Comparison of ENCODE assay signal across 20 cellular contexts in the genomic region with DNA sequence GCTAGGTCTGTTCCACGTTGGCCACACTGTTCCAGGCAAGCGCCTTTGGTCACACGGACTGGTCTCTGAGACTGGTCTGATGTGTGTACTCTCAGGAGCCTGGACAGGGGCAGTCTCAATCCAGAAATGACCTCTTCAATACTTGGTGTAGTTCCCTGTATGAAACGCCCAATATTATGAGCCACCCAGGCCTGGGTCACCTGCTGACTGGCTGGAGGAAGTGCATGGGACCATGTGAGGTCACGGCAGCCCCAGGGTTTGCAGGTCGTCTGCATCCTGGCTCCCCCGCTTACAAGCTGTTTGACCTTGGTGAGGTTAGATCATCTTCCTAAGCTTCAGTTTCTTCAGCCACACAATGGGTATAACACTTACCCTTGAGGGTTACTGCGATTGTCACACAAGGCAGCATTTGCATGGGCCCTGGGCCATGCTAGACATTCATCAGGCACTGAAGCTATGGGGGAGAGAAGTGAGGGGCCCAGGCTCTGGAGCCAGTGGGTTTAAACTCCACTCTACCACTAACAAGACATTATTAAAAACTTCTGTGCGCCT. TPM values are rescaled to one million over a fixed set of nuclear protein-coding genes. Genes with fewer than 3 reads are reported as not detected.
A peak's percentile ranks its signal among the peaks of the same experiment; 100 is the strongest.
DNase-seq lines count a peak whose midpoint lies in the region; ATAC-seq, FAIRE-seq and TF ChIP-seq lines count a peak whose summit lies in the region.
"Had no signal": no experiment of that assay in that cellular context is flagged by ENCODE, and none has a peak within 500 bp of the region (broad histone marks: within the 10 kb centered on the region; RNA-seq: fewer than 3 reads in every experiment).

No MANE protein-coding gene starts in this region.

- H3K9me3 ChIP-seq in OCI-LY7 (ENCODE audit: low read length) (no peaks in the 10 kb centered on the region), HepG2 (ENCODE audit: low read length) (no peaks in the 10 kb centered on the region), esophagus squamous epithelium (no peaks in the 10 kb centered on the region)
- H3K9me3 ChIP-seq: SJSA1 had no signal

- intact Hi-C loops in OCI-LY7 (cut with micrococcal nuclease; ENCODE audit: unreplicated experiment) (no loop called here), HepG2 (cut with micrococcal nuclease; ENCODE audit: unreplicated experiment) (loop anchor here (5.0 kb wide), 1 partner anchor 550 kb away; no protein-coding TSS in a partner anchor), esophagus squamous epithelium (cut with DNase I) (no loop called here)

- ATAC-seq in HepG2 (peak; percentile 30), GM21390 (IDR thresholded peaks at IDR 0.05; ENCODE audit: unreplicated experiment) (no peak)
- ATAC-seq: GM12878 had no signal

- H3K27me3 ChIP-seq in HepG2 (ENCODE audit: control insufficient read depth in 1 of 2, insufficient read depth in 2 of 2, low read length in 2 of 2) (no peaks in the 10 kb centered on the region), esophagus squamous epithelium (no peaks in the 10 kb centered on the region)
- H3K27me3 ChIP-seq: SJSA1 had no signal

- WGBS in HepG2 (ENCODE audit: low lambda C conversion rate): 68% methylated on average over 2 of the region's 9 CpGs
- 89 to 91% methylated on average over 6 to 8 of the region's 9 CpGs for WGBS in esophagus squamous epithelium, 2 donors

- no peak overlapping the region for H3K4me3 Mint-ChIP-seq in type B pancreatic cell
- H3K4me3 Mint-ChIP-seq: CD14-positive monocyte; T-helper 1 cell treated with Interleukin-12 subunit alpha and Interleukin-12 subunit beta and Interleukin-4 antibody, amounts not matched to agents 30 μg/mL and 1 μg/mL, for 36 hours had no signal

- TF ChIP-seq CTCF in GM12872 (IDR thresholded peaks at IDR 0.05; ENCODE audit: insufficient read depth, low read depth, low read length) (peak; percentile 33; the same call in 1 of the 3 replicates), OCI-LY7 (conservative IDR thresholded peaks at IDR 0.05; ENCODE audit: low read length) (0 out of 2 replicates have a peak, but pooled peaks have one; percentile 26), HepG2 (CRISPR knock-in tag; IDR thresholded peaks at IDR 0.05) (no peak; the same call in 1 of the 2 replicates), type B pancreatic cell (conservative IDR thresholded peaks at IDR 0.05) (no peak), esophagus squamous epithelium (IDR thresholded peaks at IDR 0.05) (no peak)

- H4K20me1 ChIP-seq in OCI-LY7 (ENCODE audit: insufficient read depth, low read length) (no peaks in the 10 kb centered on the region), HepG2 (ENCODE audit: insufficient read depth, low read length) (no peaks in the 10 kb centered on the region)

- POLR2A ChIA-PET in OCI-LY7 (lab: Charles Lee): no interaction called here
- POLR2A ChIA-PET in HepG2 (lab: Yijun Ruan, JAX): interaction anchor here (2.6 to 3.0 kb wide), 2 partner anchors 13 to 49 kb away, joined by 16 to 20 read pairs; a partner anchor contains a TSS

- H3K4me2 ChIP-seq in OCI-LY7 (ENCODE audit: low read length) (peak overlapping the region; percentile 6; the same call in 1 of the 2 replicates), HepG2 (ENCODE audit: low read depth, low read length) (peak overlapping the region; percentile 82)

- H3K9me2 ChIP-seq in OCI-LY7 (ENCODE audit: insufficient read depth, low read length): no peaks in the 10 kb centered on the region

- no peaks in the 10 kb centered on the region for H3K36me3 Mint-ChIP-seq in type B pancreatic cell
- H3K36me3 Mint-ChIP-seq: CD14-positive monocyte had no signal

- peaks cover 93% of the 10 kb centered on the region for H3K4me1 ChIP-seq in OCI-LY7 (ENCODE audit: insufficient read depth, low read length, poor library complexity, severe bottlenecking)
- peaks cover 69% of the 10 kb centered on the region for H3K4me1 ChIP-seq in HepG2 (ENCODE audit: insufficient read depth, low read length)
- H3K4me1 ChIP-seq in esophagus squamous epithelium: peaks cover 14 to 44% (median 18%) of the 10 kb centered on the region in 3 donors

- FAIRE-seq in HepG2 (lab: Jason Lieb, UNC): no peak
- FAIRE-seq: GM12878, HTR-8/SVneo had no signal

- TF ChIP-seq RAD21 in HepG2 (CRISPR knock-in tag; IDR thresholded peaks at IDR 0.05): no peak

- TF ChIP-seq EP300 in HepG2 (IDR thresholded peaks at IDR 0.05; ENCODE audit: low read depth in 2 of 2, low read length in 2 of 2): no peak
- no peak for TF ChIP-seq EP300 in HepG2 (CRISPR knock-in tag; IDR thresholded peaks at IDR 0.05; ENCODE audit: borderline replicate concordance)

- H3K27ac ChIP-seq in OCI-LY7 (ENCODE audit: low read depth, low read length, poor library complexity, severe bottlenecking) (peak overlapping the region; percentile 30), HepG2 (ENCODE audit: extremely low read length, insufficient read depth, low read length) (peak overlapping the region; percentile 43), esophagus squamous epithelium (no peak overlapping the region)
- H3K27ac ChIP-seq: SJSA1 had no signal

- no peaks in the 10 kb centered on the region for H3K9me3 Mint-ChIP-seq in type B pancreatic cell
- H3K9me3 Mint-ChIP-seq: T-helper 1 cell treated with Interleukin-12 subunit alpha and Interleukin-12 subunit beta and Interleukin-4 antibody, amounts not matched to agents 30 μg/mL and 1 μg/mL, for 36 hours had no signal

- CTCF ChIA-PET in OCI-LY7 (lab: Charles Lee; ENCODE audit: unreplicated experiment) (no interaction called here), HepG2 (lab: Yijun Ruan, JAX; ENCODE audit: low intra/inter-chr PET ratio, low total read pairs) (no interaction called here)

- peaks cover 16% of the 10 kb centered on the region for H3K4me1 Mint-ChIP-seq in type B pancreatic cell (ENCODE audit: unreplicated experiment)

- H3K27me3 Mint-ChIP-seq in type B pancreatic cell: no peaks in the 10 kb centered on the region

- H3K79me2 ChIP-seq in OCI-LY7 (ENCODE audit: insufficient read depth, low read depth, low read length) (no peaks in the 10 kb centered on the region; the same call in 1 of the 2 replicates), HepG2 (ENCODE audit: insufficient read depth, low read length) (no peaks in the 10 kb centered on the region)

- H3K9ac ChIP-seq in HepG2 (ENCODE audit: insufficient read depth, low read depth, low read length): no peak overlapping the region

- H2AFZ ChIP-seq in OCI-LY7 (ENCODE audit: low read length) (peak overlapping the region; percentile 68), HepG2 (ENCODE audit: low read length) (no peak overlapping the region)

- no peaks in the 10 kb centered on the region for H3K36me3 ChIP-seq in OCI-LY7 (ENCODE audit: insufficient read depth, low read length)
- H3K36me3 ChIP-seq in HepG2 (replicated peaks in 1 of 2; ENCODE audit: control insufficient read depth in 1 of 2, insufficient read depth in 2 of 2, low read length in 2 of 2): no peaks in the 10 kb centered on the region
- H3K36me3 ChIP-seq in esophagus squamous epithelium: no peaks in the 10 kb centered on the region
- H3K36me3 ChIP-seq: SJSA1 had no signal

- peak; percentile 53 for DNase-seq in OCI-LY7 (ENCODE audit: low spot score)
- DNase-seq in HepG2 (ENCODE audit: low spot score): peak; percentile 18
- DNase-seq in type B pancreatic cell (ENCODE audit: extremely low spot score, unreplicated experiment): no peak
- no peak for DNase-seq in NCI-H2029 (lab: John Stamatoyannopoulos, UW)
- no peak for DNase-seq in esophagus squamous epithelium (lab: John Stamatoyannopoulos, UW)
- DNase-seq: AML-193, DMS79 treated with DMSO at 0.1 percent for 48 hours, H7, MV-4-11, NCI-H1417, NCI-H1930, NCI-H2171, NCI-H526 had no signal

- peak overlapping the region; percentile 48 for H3K27ac Mint-ChIP-seq in type B pancreatic cell
- H3K27ac Mint-ChIP-seq: T-helper 1 cell treated with Interleukin-12 subunit alpha and Interleukin-12 subunit beta and Interleukin-4 antibody, amounts not matched to agents 30 μg/mL and 1 μg/mL, for 36 hours had no signal

- BruUV-seq in OCI-LY7 (replicated peaks; lab: Mats Ljungman, UMichigan) (no TSS peak), HepG2 (replicated peaks; lab: Mats Ljungman, UMichigan) (no TSS peak)

- H3K4me3 ChIP-seq in OCI-LY7 (ENCODE audit: low read depth, low read length, poor library complexity, severe bottlenecking): no peak overlapping the region
- H3K4me3 ChIP-seq in HepG2 (replicated peaks in 1 of 3; ENCODE audit: insufficient read depth in 1 of 3, low read depth in 2 of 3, low read length in 3 of 3): peak overlapping the region in 1 of 3 experiments; percentile 56; a peak in 1 of 6 replicates
- H3K4me3 ChIP-seq in esophagus squamous epithelium: no peak overlapping the region
- H3K4me3 ChIP-seq: GM12878, SJSA1 had no signal

- in situ Hi-C loops in HepG2 (cut with HindIII; ENCODE audit: extremely low pct_ligation_motif_present, low pct_unique_long_range_greater_than_20kb): no loop called here

- TF ChIP-seq POLR2A in HepG2 (IDR thresholded peaks at IDR 0.05; ENCODE audit: insufficient read depth in 1 of 2, low read depth in 2 of 2, low read length in 2 of 2): no peak
- TF ChIP-seq POLR2A in esophagus squamous epithelium (IDR thresholded peaks at IDR 0.05): no peak

RNA-seq across cellular contexts. Expression of a gene that starts 5.2 kb away (rescaled TPM):
- 135 and 148 TPM in 2 replicates for total RNA-seq in OCI-LY7 (2014; rRNA removed; shearing (Covaris generic))
- 105 and 106 TPM in 2 replicates for total RNA-seq in OCI-LY7 (2022)
- total RNA-seq in HepG2 (2016; rRNA removed; fragmentation: Illumina TruSeq; extraction: Trizol): 115 and 127 TPM in 2 replicates
- total RNA-seq in HepG2 (2016; cell fraction: cytosol; rRNA removed; fragmentation: Illumina TruSeq; extraction: Trizol; ENCODE audit: low read depth): 58.9 and 75.1 TPM in 2 replicates
- 119 and 128 TPM in 2 replicates for total RNA-seq in HepG2 (2016; cell fraction: insoluble cytoplasmic fraction; rRNA removed; fragmentation: Illumina TruSeq; extraction: Trizol)
- total RNA-seq in HepG2 (2016; cell fraction: membrane; rRNA removed; fragmentation: Illumina TruSeq; extraction: Trizol): 66.5 and 84.7 TPM in 2 replicates
- 73.9 and 76.5 TPM in 2 replicates for total RNA-seq in HepG2 (2016; cell fraction: nucleus; rRNA removed; fragmentation: Illumina TruSeq; extraction: Trizol)
- 113 and 127 TPM in 2 replicates for polyA plus RNA-seq in HepG2 (2011; rRNA removed)
- polyA plus RNA-seq in HepG2 (2011; cell fraction: cytosol; rRNA removed): 126 and 161 TPM in 2 replicates
- polyA plus RNA-seq in HepG2 (2011; cell fraction: nucleus; rRNA removed): 121 and 122 TPM in 2 replicates
- polyA plus RNA-seq in HepG2 (2012): 66.2 and 76.0 TPM in 2 replicates
- polyA plus RNA-seq in HepG2 (2016; cell fraction: cytosol; fragmentation: Illumina TruSeq; extraction: Trizol; ENCODE audit: low read depth): 48.7 and 72.2 TPM in 2 replicates
- polyA plus RNA-seq in HepG2 (2016; cell fraction: insoluble cytoplasmic fraction; fragmentation: Illumina TruSeq; extraction: Trizol; ENCODE audit: low read depth): 135 and 143 TPM in 2 replicates
- 58.4 and 72.9 TPM in 2 replicates for polyA plus RNA-seq in HepG2 (2016; cell fraction: membrane; fragmentation: Illumina TruSeq; extraction: Trizol; ENCODE audit: low read depth)
- polyA plus RNA-seq in HepG2 (2016; cell fraction: nucleus; fragmentation: Illumina TruSeq; extraction: Trizol; ENCODE audit: insufficient read depth, low read depth): 111 and 117 TPM in 2 replicates
- 126 and 157 TPM in 2 replicates for polyA minus RNA-seq in HepG2 (2011; rRNA and poly(A)+ RNA removed; ENCODE audit: low replicate concordance)
- 42.8 and 47.7 TPM in 2 replicates for polyA minus RNA-seq in HepG2 (2011; cell fraction: cytosol; rRNA and poly(A)+ RNA removed)
- polyA minus RNA-seq in HepG2 (2011; cell fraction: nucleus; rRNA and poly(A)+ RNA removed): 54.1 and 61.8 TPM in 2 replicates
- total RNA-seq in type B pancreatic cell (ENCODE audit: low replicate concordance): 81.6 and 109 TPM in 2 replicates
- 100 to 1,000 TPM in 2 of 4 donors, 10 to 100 TPM in 2; 74.5 to 117 (median 93.8) TPM for total RNA-seq in esophagus squamous epithelium

RNA-seq across cellular contexts. Expression of a gene that starts 47.9 kb away (rescaled TPM):
- 27.9 and 31.9 TPM in 2 replicates for total RNA-seq in OCI-LY7 (2014; rRNA removed; shearing (Covaris generic))
- total RNA-seq in OCI-LY7 (2022): 20.2 and 23.9 TPM in 2 replicates
- total RNA-seq in HepG2 (2016; rRNA removed; fragmentation: Illumina TruSeq; extraction: Trizol): 12.5 and 15.2 TPM in 2 replicates
- total RNA-seq in HepG2 (2016; cell fraction: cytosol; rRNA removed; fragmentation: Illumina TruSeq; extraction: Trizol; ENCODE audit: low read depth): 0.81 and 0.88 TPM in 2 replicates
- total RNA-seq in HepG2 (2016; cell fraction: insoluble cytoplasmic fraction; rRNA removed; fragmentation: Illumina TruSeq; extraction: Trizol): 12.4 and 14.4 TPM in 2 replicates
- total RNA-seq in HepG2 (2016; cell fraction: membrane; rRNA removed; fragmentation: Illumina TruSeq; extraction: Trizol): 5.8 and 6.1 TPM in 2 replicates
- 11.2 and 13.3 TPM in 2 replicates for total RNA-seq in HepG2 (2016; cell fraction: nucleus; rRNA removed; fragmentation: Illumina TruSeq; extraction: Trizol)
- 19.7 and 20.5 TPM in 2 replicates for polyA plus RNA-seq in HepG2 (2011; rRNA removed)
- polyA plus RNA-seq in HepG2 (2011; cell fraction: cytosol; rRNA removed): 14.8 and 16.3 TPM in 2 replicates
- 25.4 and 27.5 TPM in 2 replicates for polyA plus RNA-seq in HepG2 (2011; cell fraction: nucleus; rRNA removed)
- polyA plus RNA-seq in HepG2 (2012): 10.3 and 11.9 TPM in 2 replicates
- 0.35 and 0.64 TPM in 2 replicates for polyA plus RNA-seq in HepG2 (2016; cell fraction: cytosol; fragmentation: Illumina TruSeq; extraction: Trizol; ENCODE audit: low read depth)
- polyA plus RNA-seq in HepG2 (2016; cell fraction: insoluble cytoplasmic fraction; fragmentation: Illumina TruSeq; extraction: Trizol; ENCODE audit: low read depth): 11.5 and 11.7 TPM in 2 replicates
- 3.5 and 4.3 TPM in 2 replicates for polyA plus RNA-seq in HepG2 (2016; cell fraction: membrane; fragmentation: Illumina TruSeq; extraction: Trizol; ENCODE audit: low read depth)
- polyA plus RNA-seq in HepG2 (2016; cell fraction: nucleus; fragmentation: Illumina TruSeq; extraction: Trizol; ENCODE audit: insufficient read depth, low read depth): 16.5 and 19.6 TPM in 2 replicates
- polyA minus RNA-seq in HepG2 (2011; rRNA and poly(A)+ RNA removed; ENCODE audit: low replicate concordance): 29.3 and 36.6 TPM in 2 replicates
- polyA minus RNA-seq in HepG2 (2011; cell fraction: cytosol; rRNA and poly(A)+ RNA removed): 11.4 and 13.4 TPM in 2 replicates
- 23.9 and 25.2 TPM in 2 replicates for polyA minus RNA-seq in HepG2 (2011; cell fraction: nucleus; rRNA and poly(A)+ RNA removed)
- total RNA-seq in type B pancreatic cell (ENCODE audit: low replicate concordance): 22.6 and 25.9 TPM in 2 replicates
- 10 to 100 TPM; 15.0 to 23.3 (median 20.5) TPM for total RNA-seq in esophagus squamous epithelium

Comparison
In these comparisons a context has a peak if more than half of its experiments do, and no peak if none do; other contexts are left out.
1. CTCF ChIP-seq: peak in GM12872 (single experiment) and OCI-LY7 (single experiment); none in HepG2 (single experiment), type B pancreatic cell (single experiment) and esophagus squamous epithelium (0 of 6).
2. DNase-seq: peak in OCI-LY7 (single experiment) and HepG2 (single experiment); none in type B pancreatic cell (single experiment), NCI-H2029 (single experiment) and esophagus squamous epithelium (single experiment).
3. H3K27ac ChIP-seq: peak in OCI-LY7 (single experiment) and HepG2 (single experiment); none in esophagus squamous epithelium (0 of 4).